8 cellular contexts compared by ENCODE assay signal in genomic region chr1:219927956-219928790, GRCh38. TPM values are rescaled to one million over a fixed set of nuclear protein-coding genes. Genes with fewer than 3 reads are reported as not detected.
DNase-seq lines count a peak whose midpoint lies in the region; ATAC-seq and TF ChIP-seq lines count a peak whose summit lies in the region.

Gene SLC30A10, minus strand, starts transcription at chr1:219928557. Its CDS starts 117 bp downstream, at chr1:219928440.

- H3K4me3 ChIP-seq in CD8-positive, alpha-beta memory T cell (ENCODE audit: low read length), result no peak within 1 kb of the TSS
- H3K4me3 ChIP-seq in NT2/D1 (ENCODE audit: insufficient read length, low read depth) (peak within 1 kb of the TSS; percentile 81), thoracic aorta (peak within 1 kb of the TSS; percentile 65)

- no peaks in the 10 kb centered on the region for H3K9me3 ChIP-seq in CD8-positive, alpha-beta memory T cell (ENCODE audit: low read length)
- H3K9me3 ChIP-seq in NT2/D1 (ENCODE audit: insufficient read depth, low read length) (no peaks in the 10 kb centered on the region), thoracic aorta (no peaks in the 10 kb centered on the region)

- H3K27ac ChIP-seq in CD8-positive, alpha-beta memory T cell (ENCODE audit: low read depth, low read length), result peak within 1 kb of the TSS; percentile 28
- H3K27ac ChIP-seq in thoracic aorta, result no peak within 1 kb of the TSS

- no peaks in the 10 kb centered on the region for H3K4me1 ChIP-seq in CD8-positive, alpha-beta memory T cell (ENCODE audit: insufficient read depth, low read length)
- peaks cover 3% of the 10 kb centered on the region for H3K4me1 ChIP-seq in NT2/D1 (ENCODE audit: insufficient read depth, insufficient read length)
- H3K4me1 ChIP-seq in thoracic aorta (ENCODE audit: control insufficient read depth in 1 of 2, low read depth in 2 of 2), result peaks cover 0 to 10% of the 10 kb centered on the region in 2 donors

- no peak for DNase-seq in CD8-positive, alpha-beta memory T cell
- DNase-seq in NT2/D1 (ENCODE audit: low read depth, low spot score) (no peak), memory B cell (ENCODE audit: low spot score in 2 of 2) (peak in 1 of 2 donors; percentile 28), thoracic aorta (ENCODE audit: low spot score) (no peak), LoVo (ENCODE audit: low spot score) (no peak), SIG-M5 treated with dmso at 0.1 percent for 504 hours (lab: John Stamatoyannopoulos, UW; ENCODE audit: unreplicated experiment) (no peak)
- no peak for DNase-seq in effector memory CD8-positive, alpha-beta T cell

- no peaks in the 10 kb centered on the region for H3K36me3 Mint-ChIP-seq in CD8-positive, alpha-beta memory T cell
- H3K36me3 Mint-ChIP-seq in effector memory CD8-positive, alpha-beta T cell (ENCODE audit: insufficient read depth), result no peaks in the 10 kb centered on the region
- peaks cover 1% of the 10 kb centered on the region for H3K36me3 Mint-ChIP-seq in memory B cell

- POLR2A ChIA-PET in CD8-positive, alpha-beta memory T cell (lab: Charles Lee), result no interaction called here

- peak within 1 kb of the TSS in 3 of 8 donors; percentile 23 to 62 (median 60) for H3K27ac Mint-ChIP-seq in CD8-positive, alpha-beta memory T cell
- no peak within 1 kb of the TSS for H3K27ac Mint-ChIP-seq in effector memory CD8-positive, alpha-beta T cell
- no peak within 1 kb of the TSS for H3K27ac Mint-ChIP-seq in memory B cell

- H3K27me3 ChIP-seq in CD8-positive, alpha-beta memory T cell (ENCODE audit: insufficient read depth, low read length, poor library complexity, severe bottlenecking), result no peaks in the 10 kb centered on the region
- H3K27me3 ChIP-seq in NT2/D1 (ENCODE audit: insufficient read depth, insufficient read length), result peaks cover 34% of the 10 kb centered on the region
- H3K27me3 ChIP-seq in thoracic aorta (replicated peaks; ENCODE audit: insufficient read depth), result no peaks in the 10 kb centered on the region

- ATAC-seq in GM21390 (IDR thresholded peaks at IDR 0.05; ENCODE audit: unreplicated experiment) (peak; percentile 72), memory B cell (ENCODE audit: low read depth) (peak; percentile 85), thoracic aorta (ENCODE audit: insufficient number of reproducible peaks, low FRiP score, low read depth) (no peak)
- no peak for ATAC-seq in effector memory CD8-positive, alpha-beta T cell (replicated peaks)

- peaks cover 8 to 16% (median 14%) of the 10 kb centered on the region in 3 donors for H3K4me1 Mint-ChIP-seq in CD8-positive, alpha-beta memory T cell
- peaks cover 7 to 12% of the 10 kb centered on the region in 2 donors for H3K4me1 Mint-ChIP-seq in effector memory CD8-positive, alpha-beta T cell (ENCODE audit: low read depth in 2 of 2)
- peaks cover 9% of the 10 kb centered on the region for H3K4me1 Mint-ChIP-seq in memory B cell

- H3K9me3 Mint-ChIP-seq in CD8-positive, alpha-beta memory T cell, result peaks cover 0 to 4% (median 0%) of the 10 kb centered on the region in 5 donors
- no peaks in the 10 kb centered on the region for H3K9me3 Mint-ChIP-seq in effector memory CD8-positive, alpha-beta T cell
- H3K9me3 Mint-ChIP-seq in memory B cell, result no peaks in the 10 kb centered on the region

- H3K27me3 Mint-ChIP-seq in CD8-positive, alpha-beta memory T cell, result peaks cover 29 to 46% of the 10 kb centered on the region in 2 donors
- H3K27me3 Mint-ChIP-seq in effector memory CD8-positive, alpha-beta T cell, result peaks cover 36 to 74% of the 10 kb centered on the region in 2 donors
- peaks cover 21% of the 10 kb centered on the region for H3K27me3 Mint-ChIP-seq in memory B cell

- peak within 1 kb of the TSS; percentile 51 to 79 (median 58) for H3K4me3 Mint-ChIP-seq in CD8-positive, alpha-beta memory T cell
- peak within 1 kb of the TSS; percentile 70 to 76 for H3K4me3 Mint-ChIP-seq in effector memory CD8-positive, alpha-beta T cell
- peak within 1 kb of the TSS; percentile 82 for H3K4me3 Mint-ChIP-seq in memory B cell

- H3K9ac ChIP-seq in NT2/D1 (ENCODE audit: insufficient read length, low read depth), result peak within 1 kb of the TSS; percentile 80

- no peak for TF ChIP-seq CTCF in thoracic aorta (IDR thresholded peaks at IDR 0.05)

- no peaks in the 10 kb centered on the region for H3K36me3 ChIP-seq in CD8-positive, alpha-beta memory T cell (ENCODE audit: insufficient read depth, low read length)
- no peaks in the 10 kb centered on the region for H3K36me3 ChIP-seq in NT2/D1 (ENCODE audit: insufficient read depth, insufficient read length, low read length)
- no peaks in the 10 kb centered on the region for H3K36me3 ChIP-seq in thoracic aorta

- CTCF ChIA-PET in CD8-positive, alpha-beta memory T cell (lab: Charles Lee), result no interaction called here

RNA-seq across cellular contexts. Expression of gene SLC30A10, which starts in this region (rescaled TPM):
- total RNA-seq in CD8-positive, alpha-beta memory T cell, result not detected
- not detected for polyA plus RNA-seq in CD8-positive, alpha-beta memory T cell
- total RNA-seq in thoracic aorta, result not detected

Comparison
In these comparisons a context has a peak if more than half of its experiments do, and no peak if none do; other contexts are left out.
1. ATAC-seq: peak in GM21390 (single experiment) and memory B cell (single experiment); none in effector memory CD8-positive, alpha-beta T cell (single experiment) and thoracic aorta (single experiment).
2. Peak in every context shown above with its lines, with median percentiles within 50 percentile points of each other: H3K4me3 Mint-ChIP-seq.